31 cellular contexts compared by ENCODE assay signal in the genomic region with DNA sequence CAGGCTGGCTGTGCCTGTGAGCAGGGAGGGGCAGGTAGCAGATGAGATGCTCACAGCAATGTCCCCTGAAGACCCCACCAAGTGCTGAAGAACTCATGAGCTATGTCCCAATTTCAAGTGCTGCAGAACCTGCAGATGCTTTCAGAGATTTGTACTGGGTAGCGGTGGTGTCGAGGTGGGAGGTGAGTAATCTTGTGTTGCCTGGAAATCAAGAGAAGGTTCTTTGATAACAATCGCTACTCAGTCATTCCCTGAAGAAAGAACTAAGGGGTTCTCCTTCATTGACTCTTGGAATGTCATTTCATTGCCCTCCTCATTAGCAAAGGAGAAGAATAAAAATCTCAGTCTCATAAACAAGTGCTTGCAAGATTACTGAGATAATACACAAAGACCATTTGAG.
"Had no signal": no experiment of that assay in that cellular context is flagged by ENCODE, and none has a peak within 500 bp of the region (broad histone marks: within the 10 kb centered on the region; RNA-seq: fewer than 3 reads in every experiment).

No MANE protein-coding gene starts in this region.

- H3K4me1 ChIP-seq: esophagus muscularis mucosa, foreskin keratinocyte, gastrocnemius medialis had no signal

- H3K27me3 ChIP-seq: brain microvascular endothelial cell, foreskin keratinocyte, gastrocnemius medialis had no signal

- ATAC-seq: activated CD4-positive, CD25-positive, alpha-beta regulatory T cell treated with anti-CD3 and anti-CD28 coated beads, Interleukin-2, amount 50 U/mL, for 24 hours; activated CD8-positive, alpha-beta T cell treated with anti-CD3 and anti-CD28 coated beads for 36 hours; activated T-cell treated with anti-CD3 and anti-CD28 coated beads, Interleukin-2, amount 50 U/mL, for 4 hours; activated T-helper 17 cell treated with anti-CD3 and anti-CD28 coated beads, Interleukin-2, amount 50 U/mL, for 72 hours; foreskin keratinocyte; gastrocnemius medialis; T-helper 17 cell had no signal

- H3K4me1 Mint-ChIP-seq: activated B cell treated with CpG ODN at 0.5 μM for 24 hours; activated T-helper 17 cell treated with anti-CD3 and anti-CD28 coated beads, Interleukin-2, amount 50 U/mL, for 72 hours; central memory CD8-positive, alpha-beta T cell; T-helper 17 cell had no signal

- H3K9me3 Mint-ChIP-seq: activated B cell treated with CpG ODN at 0.5 μM for 24 hours; activated CD8-positive, alpha-beta T cell treated with anti-CD3 and anti-CD28 coated beads for 36 hours; activated T-cell treated with anti-CD3 and anti-CD28 coated beads, Interleukin-2, amount 50 U/mL, for 4 hours; activated T-helper 17 cell treated with anti-CD3 and anti-CD28 coated beads, Interleukin-2, amount 50 U/mL, for 72 hours; central memory CD8-positive, alpha-beta T cell; dendritic cell treated with granulocyte-macrophage colony-stimulating factor and Interleukin-4, amounts not matched to agents 40 ng/mL and 50 ng/mL, for 4 days; T-helper 2 cell treated with Interferon-gamma antibody and Interleukin-4, amounts not matched to agents 5 μg/mL and 100 μg/mL, for 36 hours had no signal

- H3K4me3 Mint-ChIP-seq: activated B cell treated with CpG ODN at 0.5 μM for 24 hours; activated CD8-positive, alpha-beta T cell treated with anti-CD3 and anti-CD28 coated beads for 36 hours; activated naive CD8-positive, alpha-beta T cell; activated T-cell treated with anti-CD3 and anti-CD28 coated beads, Interleukin-2, amount 50 U/mL, for 4 hours; activated T-helper 17 cell treated with anti-CD3 and anti-CD28 coated beads, Interleukin-2, amount 50 U/mL, for 72 hours; central memory CD8-positive, alpha-beta T cell; dendritic cell treated with granulocyte-macrophage colony-stimulating factor and Interleukin-4, amounts not matched to agents 40 ng/mL and 50 ng/mL, for 4 days; T-helper 17 cell; T-helper 2 cell treated with Interferon-gamma antibody and Interleukin-4, amounts not matched to agents 5 μg/mL and 100 μg/mL, for 36 hours had no signal

- H3K36me3 ChIP-seq: brain microvascular endothelial cell, esophagus muscularis mucosa, gastrocnemius medialis, WERI-Rb-1 had no signal

- H3K27ac Mint-ChIP-seq: activated B cell treated with CpG ODN at 0.5 μM for 24 hours; activated CD8-positive, alpha-beta T cell treated with anti-CD3 and anti-CD28 coated beads for 36 hours; activated naive CD8-positive, alpha-beta T cell; activated T-helper 17 cell treated with anti-CD3 and anti-CD28 coated beads, Interleukin-2, amount 50 U/mL, for 72 hours; dendritic cell treated with granulocyte-macrophage colony-stimulating factor and Interleukin-4, amounts not matched to agents 40 ng/mL and 50 ng/mL, for 4 days; T-helper 17 cell; T-helper 2 cell treated with Interferon-gamma antibody and Interleukin-4, amounts not matched to agents 5 μg/mL and 100 μg/mL, for 36 hours had no signal

- H3K4me3 ChIP-seq: coronary artery, dorsolateral prefrontal cortex, esophagus muscularis mucosa, gastrocnemius medialis had no signal

- DNase-seq: activated B cell treated with CpG ODN at 0.5 μM for 24 hours; activated CD4-positive, alpha-beta T cell treated with anti-CD3 and anti-CD28 coated beads for 48 hours; activated CD4-positive, alpha-beta T cell treated with anti-CD3 and anti-CD28 coated beads, Interleukin-2, amount 50 U/mL, for 1 hour; activated CD4-positive, alpha-beta T cell treated with anti-CD3 and anti-CD28 coated beads, Interleukin-2, amount 50 U/mL, for 48 hours; activated CD8-positive, alpha-beta memory T cell treated with anti-CD3 and anti-CD28 coated beads for 24 hours; activated CD8-positive, alpha-beta T cell treated with anti-CD3 and anti-CD28 coated beads for 36 hours; activated effector memory CD4-positive, alpha-beta T cell treated with Interleukin-2 at 50 U/mL for 16 hours; activated gamma-delta T cell treated with Interleukin-2 at 50 U/mL for 16 hours; activated naive CD4-positive, alpha-beta T cell treated with anti-CD3 and anti-CD28 coated beads, Interleukin-2, amount 50 U/mL, for 16 hours; activated naive CD4-positive, alpha-beta T cell treated with Interleukin-2 at 50 U/mL for 16 hours; activated T-cell treated with anti-CD3 and anti-CD28 coated beads, Interleukin-2, amount 50 U/mL, for 4 hours; amniotic stem cell; anterior cingulate cortex; brain microvascular endothelial cell; dorsolateral prefrontal cortex; effector memory CD4-positive, alpha-beta T cell; erythroblast; foreskin keratinocyte; gastrocnemius medialis; T-helper 1 cell; T-helper 17 cell; T1000; WERI-Rb-1 had no signal

- H3K27ac ChIP-seq: brain microvascular endothelial cell, coronary artery, dorsolateral prefrontal cortex, esophagus muscularis mucosa, foreskin keratinocyte, gastrocnemius medialis, WERI-Rb-1 had no signal

- H3K36me3 Mint-ChIP-seq: activated naive CD8-positive, alpha-beta T cell had no signal

- H3K9me3 ChIP-seq: esophagus muscularis mucosa, gastrocnemius medialis had no signal
